In genomic region chr17:56416682-56417351, GRCh38 we compare ENCODE assay signal across 28 cellular contexts.
"Had no signal": no experiment of that assay in that cellular context is flagged by ENCODE, and none has a peak within 500 bp of the region (broad histone marks: within the 10 kb centered on the region; RNA-seq: fewer than 3 reads in every experiment).

No MANE protein-coding gene starts in this region.

- H3K36me3 ChIP-seq: colonic mucosa, esophagus muscularis mucosa, esophagus squamous epithelium, gastrocnemius medialis, gastroesophageal sphincter, heart left ventricle, heart right ventricle had no signal

- H3K4me1 ChIP-seq: colonic mucosa, esophagus muscularis mucosa, esophagus squamous epithelium, foreskin keratinocyte, gastrocnemius medialis, gastroesophageal sphincter, heart left ventricle, heart right ventricle had no signal

- DNase-seq: colonic mucosa; cortex of kidney; dermis blood vessel endothelial cell; dorsolateral prefrontal cortex; effector CD4-positive, alpha-beta T cell; effector CD8-positive, alpha-beta T cell; effector memory CD4-positive, alpha-beta T cell; effector memory CD8-positive, alpha-beta T cell; endodermal cell; erythroblast; esophagus squamous epithelium; foreskin fibroblast; foreskin keratinocyte; foreskin melanocyte; gastrocnemius medialis; glutamatergic neuron; head of caudate nucleus; heart left ventricle; heart right ventricle had no signal

- FAIRE-seq: colon, endometrium, endothelial cell of umbilical vein, frontal cortex had no signal

- H3K4me3 ChIP-seq: colonic mucosa, coronary artery, dorsolateral prefrontal cortex, esophagus muscularis mucosa, esophagus squamous epithelium, gastrocnemius medialis, gastroesophageal sphincter, heart left ventricle, heart right ventricle had no signal

- H3K27me3 ChIP-seq: colonic mucosa, dorsolateral prefrontal cortex, esophagus muscularis mucosa, esophagus squamous epithelium, foreskin keratinocyte, gastrocnemius medialis, gastroesophageal sphincter, heart left ventricle, heart right ventricle had no signal

- H3K27ac ChIP-seq: colonic mucosa, coronary artery, dorsolateral prefrontal cortex, epithelial cell of prostate, esophagus muscularis mucosa, esophagus squamous epithelium, foreskin keratinocyte, gastrocnemius medialis, gastroesophageal sphincter, heart left ventricle, heart right ventricle had no signal

- ATAC-seq: effector memory CD8-positive, alpha-beta T cell; esophagus mucosa; foreskin keratinocyte; gastrocnemius medialis; gastroesophageal sphincter; heart left ventricle; heart right ventricle had no signal

- H3K9me3 ChIP-seq: colonic mucosa, esophagus squamous epithelium had no signal
